Comparison of ENCODE assay signal across 18 cellular contexts in genomic region chr6:170084166-170084730, GRCh38.
DNase-seq lines count a peak whose midpoint lies in the region; ATAC-seq, FAIRE-seq and TF ChIP-seq lines count a peak whose summit lies in the region.
"Had no signal": no experiment of that assay in that cellular context is flagged by ENCODE, and none has a peak within 500 bp of the region (broad histone marks: within the 10 kb centered on the region; RNA-seq: fewer than 3 reads in every experiment).

No MANE protein-coding gene starts in this region.

- no peak for ATAC-seq in Right ventricle myocardium inferior
- no peak for ATAC-seq in Right ventricle myocardium superior (ENCODE audit: poor library complexity)
- ATAC-seq in lower lobe of right lung = no peak
- ATAC-seq in omental fat pad (ENCODE audit: low FRiP score) = no peak
- ATAC-seq: HCT116 had no signal

- DNase-seq in Right ventricle myocardium inferior (ENCODE audit: missing footprints) (peak; percentile 45), Right ventricle myocardium superior (no peak), kidney (peak; percentile 53), lower lobe of right lung (peak; percentile 23), omental fat pad (ENCODE audit: low spot score) (no peak), NCI-H2029 treated with DMSO at 0.1 percent for 48 hours (lab: John Stamatoyannopoulos, UW) (no peak)
- DNase-seq in stimulated activated CD8-positive, alpha-beta memory T cell treated with anti-CD3 and anti-CD28 coated beads, Interleukin-4, amount 100 ng/mL, for 48 hours = peak; percentile 14
- DNase-seq: CD4-positive, CD25-positive, alpha-beta regulatory T cell; EL; GF-D8; NCI-H1105; NCI-H146; NCI-H2029; NCI-H82 had no signal

- intact Hi-C loops in Right ventricle myocardium inferior (cut with DNase I) = no loop called here
- intact Hi-C loops in Right ventricle myocardium superior (cut with DNase I) = no loop called here
- intact Hi-C loops in kidney (cut with DNase I) = no loop called here
- intact Hi-C loops in lower lobe of right lung (cut with DNase I) = no loop called here

- no peak for TF ChIP-seq CTCF in kidney (IDR thresholded peaks at IDR 0.05; ENCODE audit: borderline replicate concordance, extremely low read depth, insufficient read depth)
- no peak for TF ChIP-seq CTCF in lower lobe of right lung (IDR thresholded peaks at IDR 0.05)
- TF ChIP-seq CTCF in omental fat pad (IDR thresholded peaks at IDR 0.05) = no peak

- no peak for FAIRE-seq in kidney (lab: Jason Lieb, UNC)
- FAIRE-seq: GM19239, H1 had no signal

- H3K4me1 ChIP-seq in kidney (ENCODE audit: control insufficient read depth in 1 of 2, insufficient read depth in 1 of 2, low read depth in 1 of 2, low read length in 2 of 2) (no peaks in the 10 kb centered on the region), lower lobe of right lung (peaks cover 6% of the 10 kb centered on the region)

- H3K27me3 ChIP-seq in lower lobe of right lung (ENCODE audit: low read depth) = peaks cover 9% of the 10 kb centered on the region
- H3K27me3 ChIP-seq: Peyer's patch had no signal

- no peak overlapping the region for H3K9ac ChIP-seq in kidney (ENCODE audit: low read length in 2 of 2)

- H3K9me3 ChIP-seq in kidney (ENCODE audit: control insufficient read depth in 1 of 2, low read length in 2 of 2) (no peaks in the 10 kb centered on the region), lower lobe of right lung (no peaks in the 10 kb centered on the region)
- H3K9me3 ChIP-seq: Peyer's patch had no signal

- H3K27ac ChIP-seq in kidney (ENCODE audit: low read depth in 2 of 2, low read length in 2 of 2) (no peak overlapping the region), lower lobe of right lung (no peak overlapping the region)
- H3K27ac ChIP-seq: Peyer's patch had no signal

- no peaks in the 10 kb centered on the region for H3K36me3 ChIP-seq in kidney (ENCODE audit: control insufficient read depth in 1 of 2, insufficient read depth in 2 of 2, low read length in 2 of 2)
- H3K36me3 ChIP-seq in lower lobe of right lung = no peaks in the 10 kb centered on the region
- H3K36me3 ChIP-seq: Peyer's patch had no signal

- H3K4me3 ChIP-seq in kidney (ENCODE audit: low read length in 2 of 2) = no peak overlapping the region
- no peak overlapping the region for H3K4me3 ChIP-seq in lower lobe of right lung
- H3K4me3 ChIP-seq: Peyer's patch had no signal

Comparison
In these comparisons a context has a peak if more than half of its experiments do, and no peak if none do; other contexts are left out.
1. DNase-seq: peak in Right ventricle myocardium inferior (single experiment), kidney (single experiment), lower lobe of right lung (single experiment) and stimulated activated CD8-positive, alpha-beta memory T cell treated with anti-CD3 and anti-CD28 coated beads, Interleukin-4, amount 100 ng/mL, for 48 hours (single experiment); none in Right ventricle myocardium superior (single experiment), omental fat pad (single experiment) and NCI-H2029 treated with DMSO at 0.1 percent for 48 hours (single experiment).